Comparison of ENCODE assay signal across 1 cellular context in the genomic region with DNA sequence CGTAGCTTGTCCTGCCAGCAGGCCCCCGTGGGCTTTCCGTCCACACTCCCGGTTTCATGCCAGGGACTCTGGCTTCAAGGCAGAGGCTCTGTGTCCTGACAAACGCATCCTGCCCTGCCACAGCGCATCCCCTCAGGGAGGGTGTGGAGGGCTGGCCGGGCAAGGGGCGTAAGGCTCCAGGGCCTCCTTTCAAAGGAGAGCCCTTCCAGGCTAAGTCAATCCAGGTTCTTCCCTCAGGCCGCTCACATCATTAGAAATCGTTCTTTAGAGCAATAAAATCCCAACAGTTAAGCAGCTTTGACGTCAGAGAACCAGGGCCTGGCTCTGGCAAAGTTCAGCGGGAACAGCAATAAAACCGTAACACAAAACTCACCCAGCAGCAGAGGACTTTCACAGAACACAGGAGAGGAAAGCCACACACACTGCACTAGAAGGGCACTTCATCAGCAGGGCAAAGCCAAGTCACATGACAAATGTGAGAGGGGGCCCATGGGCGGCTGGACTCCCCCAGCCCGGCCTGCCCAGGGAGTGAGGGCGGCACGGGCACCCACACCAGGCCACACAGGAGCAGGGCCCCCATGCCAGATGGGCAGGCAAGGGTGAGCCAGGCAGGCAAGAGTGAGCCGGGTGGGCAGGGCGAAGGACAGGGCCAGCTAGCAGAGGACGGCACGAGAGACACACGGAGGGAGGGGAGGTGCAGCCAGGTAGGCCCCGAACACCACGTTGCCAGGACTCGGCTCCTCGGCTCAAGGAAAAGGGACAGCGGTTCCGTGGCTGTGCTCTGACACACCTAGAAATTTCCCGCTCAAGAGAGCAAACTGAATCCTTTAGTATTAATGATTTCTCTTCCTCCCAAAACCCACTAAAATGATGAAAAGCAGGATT.
TF ChIP-seq lines count a peak whose summit lies in the region.

No MANE protein-coding gene starts in this region.

TF ChIP-seq in IMR-90, 13 proteins besides CTCF, POLR2A, EP300 and RAD21:
- TF ChIP-seq RFX5 (IDR thresholded peaks at IDR 0.05; ENCODE audit: low read depth, low read length) = no peak
- TF ChIP-seq CHD1 (IDR thresholded peaks at IDR 0.05; ENCODE audit: low read depth, low read length) = no peak
- no peak for TF ChIP-seq NFE2L2 (IDR thresholded peaks at IDR 0.05; ENCODE audit: low read depth, low read length)
- TF ChIP-seq MAFK (IDR thresholded peaks at IDR 0.05; ENCODE audit: low read depth, low read length) = no peak
- TF ChIP-seq, protein P1, sequence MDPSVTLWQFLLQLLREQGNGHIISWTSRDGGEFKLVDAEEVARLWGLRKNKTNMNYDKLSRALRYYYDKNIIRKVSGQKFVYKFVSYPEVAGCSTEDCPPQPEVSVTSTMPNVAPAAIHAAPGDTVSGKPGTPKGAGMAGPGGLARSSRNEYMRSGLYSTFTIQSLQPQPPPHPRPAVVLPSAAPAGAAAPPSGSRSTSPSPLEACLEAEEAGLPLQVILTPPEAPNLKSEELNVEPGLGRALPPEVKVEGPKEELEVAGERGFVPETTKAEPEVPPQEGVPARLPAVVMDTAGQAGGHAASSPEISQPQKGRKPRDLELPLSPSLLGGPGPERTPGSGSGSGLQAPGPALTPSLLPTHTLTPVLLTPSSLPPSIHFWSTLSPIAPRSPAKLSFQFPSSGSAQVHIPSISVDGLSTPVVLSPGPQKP (IDR thresholded peaks at IDR 0.05; ENCODE audit: borderline replicate concordance, low read depth, low read length) = no peak
- TF ChIP-seq CEBPB (IDR thresholded peaks at IDR 0.05; ENCODE audit: low read depth, low read length) = no peak
- no peak for TF ChIP-seq MAZ (IDR thresholded peaks at IDR 0.05; ENCODE audit: borderline replicate concordance, low read depth, low read length)
- TF ChIP-seq BHLHE40 (IDR thresholded peaks at IDR 0.05; ENCODE audit: low read depth, low read length) = no peak
- TF ChIP-seq, protein P2, sequence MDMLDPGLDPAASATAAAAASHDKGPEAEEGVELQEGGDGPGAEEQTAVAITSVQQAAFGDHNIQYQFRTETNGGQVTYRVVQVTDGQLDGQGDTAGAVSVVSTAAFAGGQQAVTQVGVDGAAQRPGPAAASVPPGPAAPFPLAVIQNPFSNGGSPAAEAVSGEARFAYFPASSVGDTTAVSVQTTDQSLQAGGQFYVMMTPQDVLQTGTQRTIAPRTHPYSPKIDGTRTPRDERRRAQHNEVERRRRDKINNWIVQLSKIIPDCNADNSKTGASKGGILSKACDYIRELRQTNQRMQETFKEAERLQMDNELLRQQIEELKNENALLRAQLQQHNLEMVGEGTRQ (IDR thresholded peaks at IDR 0.05; ENCODE audit: low read depth, low read length) = no peak
- TF ChIP-seq FOS (IDR thresholded peaks at IDR 0.05; ENCODE audit: low read depth, low read length) = no peak
- TF ChIP-seq MXI1 (IDR thresholded peaks at IDR 0.05; ENCODE audit: borderline replicate concordance, low read depth, low read length) = no peak
- TF ChIP-seq SMC3 (IDR thresholded peaks at IDR 0.05; ENCODE audit: low read depth, low read length) = no peak
- TF ChIP-seq RCOR1 (IDR thresholded peaks at IDR 0.05; ENCODE audit: insufficient replicate concordance, low read length) = no peak
